In genomic region chr6:30724906-30725667, GRCh38 we compare ENCODE assay signal across 1 cellular context.
TF ChIP-seq lines count a peak whose summit lies in the region.

No MANE protein-coding gene starts in this region.

TF ChIP-seq in HepG2, 621 proteins besides CTCF, POLR2A, EP300 and RAD21 (continued from another document):
- TF ChIP-seq ZNF383 (CRISPR knock-in tag; IDR thresholded peaks at IDR 0.05; ENCODE audit: borderline replicate concordance), result no peak
- no peak; the same call in none of the 2 replicates for TF ChIP-seq POLR2G (IDR thresholded peaks at IDR 0.05; ENCODE audit: low read depth, low read length)
- no peak for TF ChIP-seq ZBTB39 (CRISPR knock-in tag; IDR thresholded peaks at IDR 0.05)
- no peak for TF ChIP-seq ZNF652 (CRISPR knock-in tag; IDR thresholded peaks at IDR 0.05; ENCODE audit: borderline replicate concordance, low read depth)
- TF ChIP-seq, protein P1, sequence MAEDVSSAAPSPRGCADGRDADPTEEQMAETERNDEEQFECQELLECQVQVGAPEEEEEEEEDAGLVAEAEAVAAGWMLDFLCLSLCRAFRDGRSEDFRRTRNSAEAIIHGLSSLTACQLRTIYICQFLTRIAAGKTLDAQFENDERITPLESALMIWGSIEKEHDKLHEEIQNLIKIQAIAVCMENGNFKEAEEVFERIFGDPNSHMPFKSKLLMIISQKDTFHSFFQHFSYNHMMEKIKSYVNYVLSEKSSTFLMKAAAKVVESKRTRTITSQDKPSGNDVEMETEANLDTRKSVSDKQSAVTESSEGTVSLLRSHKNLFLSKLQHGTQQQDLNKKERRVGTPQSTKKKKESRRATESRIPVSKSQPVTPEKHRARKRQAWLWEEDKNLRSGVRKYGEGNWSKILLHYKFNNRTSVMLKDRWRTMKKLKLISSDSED (CRISPR knock-in tag; IDR thresholded peaks at IDR 0.05), result no peak
- no peak for TF ChIP-seq ZNF83 (CRISPR knock-in tag; IDR thresholded peaks at IDR 0.05; ENCODE audit: borderline replicate concordance)
- no peak for TF ChIP-seq GMEB1 (CRISPR knock-in tag; IDR thresholded peaks at IDR 0.05; ENCODE audit: borderline replicate concordance)
- TF ChIP-seq ZNF562 (CRISPR knock-in tag; IDR thresholded peaks at IDR 0.05; ENCODE audit: borderline replicate concordance), result no peak
- no peak for TF ChIP-seq MAF1 (CRISPR knock-in tag; IDR thresholded peaks at IDR 0.05; ENCODE audit: borderline replicate concordance)
- TF ChIP-seq MAX (IDR thresholded peaks at IDR 0.05), result no peak; the same call in 1 of the 2 replicates
- no peak for TF ChIP-seq ZNF883 (CRISPR knock-in tag; IDR thresholded peaks at IDR 0.05; ENCODE audit: not compliant biosample characterization)
- no peak for TF ChIP-seq YEATS2 (CRISPR knock-in tag; IDR thresholded peaks at IDR 0.05; ENCODE audit: borderline replicate concordance)
- no peak for TF ChIP-seq NFIB (CRISPR knock-in tag; IDR thresholded peaks at IDR 0.05; ENCODE audit: borderline replicate concordance)
